1 cellular context compared by ENCODE assay signal in genomic region chr16:642189-643049, GRCh38.
TF ChIP-seq lines count a peak whose summit lies in the region.

No MANE protein-coding gene starts in this region.

TF ChIP-seq in HepG2, 621 proteins besides CTCF, POLR2A, EP300 and RAD21 (continued from another document and continues in another):
- no peak for TF ChIP-seq ZHX2 (IDR thresholded peaks at IDR 0.05; ENCODE audit: low read depth)
- TF ChIP-seq ZHX2 (CRISPR knock-in tag; IDR thresholded peaks at IDR 0.05; ENCODE audit: borderline replicate concordance), result 0 out of 2 replicates have a peak, but pooled peaks have one; percentile 62
- TF ChIP-seq ZNF407 (CRISPR knock-in tag; IDR thresholded peaks at IDR 0.05; ENCODE audit: not compliant biosample characterization), result peak; percentile 62
- no peak; a peak in 1 of 4 replicates for TF ChIP-seq REST (IDR thresholded peaks at IDR 0.05; ENCODE audit: borderline replicate concordance in 1 of 2, low read depth in 1 of 2, low read length in 2 of 2)
- no peak for TF ChIP-seq ZKSCAN5 (CRISPR knock-in tag; IDR thresholded peaks at IDR 0.05)
- no peak for TF ChIP-seq REL (CRISPR knock-in tag; conservative IDR thresholded peaks at IDR 0.05)
- TF ChIP-seq XBP1 (CRISPR knock-in tag; IDR thresholded peaks at IDR 0.05), result no peak
- TF ChIP-seq BATF2 (CRISPR knock-in tag; IDR thresholded peaks at IDR 0.05), result no peak; the same call in 1 of the 2 replicates
- TF ChIP-seq BCLAF1 (IDR thresholded peaks at IDR 0.05), result no peak
- no peak for TF ChIP-seq TERF1 (CRISPR knock-in tag; IDR thresholded peaks at IDR 0.05)
- TF ChIP-seq ZNF512 (CRISPR knock-in tag; IDR thresholded peaks at IDR 0.05), result no peak
- peak; percentile 86 for TF ChIP-seq ZNF749 (CRISPR knock-in tag; IDR thresholded peaks at IDR 0.05; ENCODE audit: borderline replicate concordance)
- no peak for TF ChIP-seq SRF (IDR thresholded peaks at IDR 0.05; ENCODE audit: low read depth, low read length)
- TF ChIP-seq ARID2 (CRISPR knock-in tag; IDR thresholded peaks at IDR 0.05; ENCODE audit: borderline replicate concordance), result no peak
- TF ChIP-seq SSRP1 (CRISPR knock-in tag; IDR thresholded peaks at IDR 0.05), result no peak
- no peak for TF ChIP-seq CBFB (CRISPR knock-in tag; IDR thresholded peaks at IDR 0.05)
